8 cellular contexts compared by ENCODE assay signal in the genomic region with DNA sequence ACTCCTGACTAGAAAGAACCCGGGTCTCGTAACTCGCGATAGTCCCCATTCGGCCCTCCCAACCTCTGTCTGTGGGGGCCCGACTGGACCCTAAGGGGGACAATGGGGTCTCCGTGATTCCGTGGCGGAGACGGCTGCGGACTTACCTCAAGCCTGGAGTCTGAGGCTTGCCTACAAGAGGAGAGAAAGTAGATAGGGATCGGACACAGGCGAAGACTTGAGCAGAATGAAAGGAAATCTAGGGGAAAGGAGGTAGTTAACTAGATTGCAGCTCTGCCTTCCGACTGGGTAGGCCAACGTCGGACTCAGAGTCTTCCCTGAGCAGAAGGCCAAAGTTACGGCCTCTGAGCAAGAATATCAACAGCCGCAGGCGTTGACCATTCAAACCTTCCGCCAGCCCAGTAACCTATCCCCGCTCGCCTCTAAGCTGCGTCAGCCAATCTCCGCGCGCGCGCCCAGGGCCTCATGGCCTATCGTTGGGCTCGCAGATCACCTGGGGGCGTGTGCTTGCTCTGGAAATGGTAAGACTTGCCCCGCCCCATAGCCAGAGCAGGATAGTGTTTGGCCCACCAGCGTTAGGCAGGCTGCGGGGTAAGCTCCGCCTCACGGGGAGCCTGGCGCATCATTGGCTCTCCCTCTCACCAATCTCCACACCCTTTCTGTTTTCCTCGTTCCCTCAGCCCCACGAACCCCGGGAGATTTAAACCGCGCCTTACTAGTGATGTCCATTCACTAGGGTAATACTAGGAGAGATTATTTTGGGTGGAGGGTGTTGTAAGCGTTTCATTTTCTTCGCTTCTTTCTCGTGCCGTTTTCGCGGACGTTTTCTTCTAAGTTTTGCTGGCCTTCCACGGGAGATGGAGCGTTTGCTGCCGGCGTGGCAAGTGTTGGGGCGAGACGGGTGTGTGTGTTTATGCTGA. TPM values are rescaled to one million over a fixed set of nuclear protein-coding genes. Genes with fewer than 3 reads are reported as not detected.
DNase-seq lines count a peak whose midpoint lies in the region; ATAC-seq and TF ChIP-seq lines count a peak whose summit lies in the region.

A gene (minus strand): TSS at position 356 of the 920 bp plus-strand sequence. CDS start 624 bp downstream, outside the sequence.

- peak within 1 kb of the TSS in 9 of 10 donors; percentile 33 to 77 (median 52) for H3K4me3 ChIP-seq in heart right ventricle
- H3K4me3 ChIP-seq in upper lobe of right lung, result peak within 1 kb of the TSS; percentile 50

- H3K27ac Mint-ChIP-seq in T-cell, result peak within 1 kb of the TSS; percentile 26 to 66

- H3K4me1 ChIP-seq in heart right ventricle (peaks cover 2 to 17% (median 10%) of the 10 kb centered on the region in 9 donors), upper lobe of right lung (peaks cover 11% of the 10 kb centered on the region)

- H3K27ac ChIP-seq in heart right ventricle (peak within 1 kb of the TSS in 1 of 10 donors; percentile 51), upper lobe of right lung (no peak within 1 kb of the TSS)

- H3K9me3 Mint-ChIP-seq in T-cell, result no peaks in the 10 kb centered on the region

- WGBS in heart right ventricle, 2 donors, result 0% methylated on average over 55 of the region's 55 CpGs

- ATAC-seq in HG02870 (IDR thresholded peaks at IDR 0.05; ENCODE audit: unreplicated experiment) (peak; percentile 99), T-cell (replicated peaks in 1 of 4) (peak; percentile 99 to 100 (median 100)), heart right ventricle (peak; percentile 100), upper lobe of right lung (peak; percentile 100)

- H3K4me3 Mint-ChIP-seq in T-cell, result peak within 1 kb of the TSS; percentile 80 to 82 (median 80)

- H3K36me3 Mint-ChIP-seq in T-cell, result no peaks in the 10 kb centered on the region

- H3K27me3 ChIP-seq in heart right ventricle, result no peaks in the 10 kb centered on the region
- no peaks in the 10 kb centered on the region for H3K27me3 ChIP-seq in upper lobe of right lung

- in situ Hi-C loops in GM13977 (cut with MboI; ENCODE audit: low pct_unique_long_range_greater_than_20kb, low sequenced_read_pairs, unreplicated experiment), result no loop called here

- peaks cover 0 to 4% (median 0%) of the 10 kb centered on the region in 9 donors for H3K36me3 ChIP-seq in heart right ventricle
- H3K36me3 ChIP-seq in upper lobe of right lung, result no peaks in the 10 kb centered on the region

- intact Hi-C loops in heart right ventricle (cut with DNase I), result no loop called here
- intact Hi-C loops in posterior cingulate gyrus (cut with DNase I), result loop anchor here (10.0 kb wide), 1 partner anchor 157 kb away; a partner anchor contains a TSS
- intact Hi-C loops in upper lobe of right lung (cut with DNase I), result no loop called here

- H3K27me3 Mint-ChIP-seq in T-cell, result no peaks in the 10 kb centered on the region

- CTCF ChIA-PET in T-cell (lab: Charles Lee), result interaction anchor here (0.5 to 5.1 kb wide), 7 partner anchors 20 to 153 kb away, joined by 3 to 89 read pairs (median 4); a partner anchor contains a TSS

- DNase-seq in GM13977 (ENCODE audit: low spot score) (peak; percentile 96), NCI-H146 (lab: John Stamatoyannopoulos, UW) (peak; percentile 98), T-cell (peak; percentile 86 to 100 (median 97)), amniotic epithelial cell (ENCODE audit: low read depth) (peak; percentile 99), heart right ventricle (peak; percentile 95 to 98), posterior cingulate gyrus (peak; percentile 89 to 100 (median 96)), upper lobe of right lung (peak; percentile 97)

- POLR2A ChIA-PET in T-cell (lab: Charles Lee), result interaction anchor here (0.9 to 1.7 kb wide), 6 partner anchors 16 to 211 kb away, joined by 3 to 11 read pairs (median 6); a partner anchor contains a TSS

- no peak for TF ChIP-seq CTCF in GM13977 (IDR thresholded peaks at IDR 0.05; ENCODE audit: extremely low read depth, insufficient read depth, missing control alignments)
- no peak for TF ChIP-seq CTCF in heart right ventricle (IDR thresholded peaks at IDR 0.05)
- TF ChIP-seq CTCF in upper lobe of right lung (IDR thresholded peaks at IDR 0.05), result no peak

- peaks cover 18 to 19% (median 19%) of the 10 kb centered on the region in 3 donors for H3K4me1 Mint-ChIP-seq in T-cell

- H3K9me3 ChIP-seq in heart right ventricle (no peaks in the 10 kb centered on the region), upper lobe of right lung (no peaks in the 10 kb centered on the region)

RNA-seq across cellular contexts. Expression of the gene that starts here (rescaled TPM):
- total RNA-seq in T-cell (under 1 TPM in 1 of 5 donors, not detected in 4; 0.23 TPM), heart right ventricle (under 1 TPM in 5 of 10 donors, not detected in 5; 0.13 to 0.74 (median 0.38) TPM), upper lobe of right lung (0.29 TPM)
- under 1 TPM in 1 of 2 donors, not detected in 1; 0.03 TPM for polyA plus RNA-seq in heart right ventricle

Comparison
In these comparisons a context has a peak if more than half of its experiments do, and no peak if none do; other contexts are left out.
1. Peak in DNase-seq and ATAC-seq in T-cell; RNA of the gene not detected or under 1 TPM.
2. Peak in DNase-seq, ATAC-seq and H3K4me3 ChIP-seq in heart right ventricle; RNA of the gene not detected or under 1 TPM.
3. Peak in DNase-seq, ATAC-seq and H3K4me3 ChIP-seq in upper lobe of right lung; RNA of the gene not detected or under 1 TPM.